ENCODE assay signal across 25 cellular contexts in genomic region chr12:63919758-63920157, GRCh38.
DNase-seq lines count a peak whose midpoint lies in the region; ATAC-seq and TF ChIP-seq lines count a peak whose summit lies in the region.
"Had no signal": no experiment of that assay in that cellular context is flagged by ENCODE, and none has a peak within 500 bp of the region (broad histone marks: within the 10 kb centered on the region; RNA-seq: fewer than 3 reads in every experiment).

No MANE protein-coding gene starts in this region.

- WGBS in thyroid gland, 2 donors = 97 to 98% methylated on average over 2 of the region's 2 CpGs

- H3K4me1 ChIP-seq in HEK293 (ENCODE audit: control insufficient read depth, insufficient read depth, low read length) (peaks cover 29% of the 10 kb centered on the region), thyroid gland (peaks cover 45 to 50% of the 10 kb centered on the region in 2 donors)

- intact Hi-C loops in thyroid gland (cut with DNase I) = no loop called here

- no peak for TF ChIP-seq POLR2A in thyroid gland (IDR thresholded peaks at IDR 0.05)

- H3K4me3 ChIP-seq in HEK293 (ENCODE audit: low read depth, low read length) = no peak overlapping the region
- no peak overlapping the region for H3K4me3 ChIP-seq in thyroid gland (replicated peaks in 1 of 3)
- H3K4me3 ChIP-seq: coronary artery, esophagus squamous epithelium, sigmoid colon, stomach had no signal

- no peak for ATAC-seq in SK-N-SH treated with all-trans-retinoic acid at 6 μM for 48 hours
- ATAC-seq: CD8-positive, alpha-beta T cell; WTC11 had no signal

- DNase-seq in amniotic epithelial cell (ENCODE audit: low read depth) (peak; percentile 37), fibroblast of peridontal ligament (ENCODE audit: extremely low read depth) (peak; percentile 40), thyroid gland (no peak), SHP77 (lab: John Stamatoyannopoulos, UW) (no peak)
- DNase-seq in activated T-cell treated with anti-CD3 and anti-CD28 coated beads, Interleukin-2, amount 50 U/mL, for 1 hour = no peak
- DNase-seq: activated CD4-positive, alpha-beta T cell treated with anti-CD3 and anti-CD28 coated beads, Interleukin-2, amount 50 U/mL, for 4 hours; activated gamma-delta T cell; AML-193; CD8-positive, alpha-beta T cell; esophagus squamous epithelium; GDM1; glutamatergic neuron; NCI-H1092 treated with DMSO at 0.1 percent for 48 hours; NCI-H2029; SHP77 treated with DMSO at 0.1 percent for 48 hours; sigmoid colon; stimulated activated CD4-positive, alpha-beta T cell treated with anti-CD3 and anti-CD28 coated beads, Interleukin-15, amount 100 ng/mL, for 24 hours; stomach; SW 1271; trophoblast cell had no signal

- H3K27me3 ChIP-seq in thyroid gland = no peaks in the 10 kb centered on the region
- H3K27me3 ChIP-seq: esophagus squamous epithelium, sigmoid colon, stomach had no signal

- H3K36me3 ChIP-seq in HEK293 (ENCODE audit: control insufficient read depth in 2 of 2, insufficient read depth in 1 of 2, low read length in 2 of 2) = no peaks in the 10 kb centered on the region
- no peaks in the 10 kb centered on the region for H3K36me3 ChIP-seq in thyroid gland
- H3K36me3 ChIP-seq: esophagus squamous epithelium, sigmoid colon, stomach had no signal

- TF ChIP-seq CTCF in HEK293 (tag by site-specific recombination; IDR thresholded peaks at IDR 0.05) = no peak
- TF ChIP-seq CTCF in thyroid gland (IDR thresholded peaks at IDR 0.05) = no peak

- CTCF ChIA-PET in HEK293 (lab: Yijun Ruan, JAX) = no interaction called here

- H3K9me3 ChIP-seq in HEK293 (ENCODE audit: control insufficient read depth, insufficient read depth, low read depth, low read length) = no peaks in the 10 kb centered on the region
- H3K9me3 ChIP-seq in thyroid gland = no peaks in the 10 kb centered on the region
- H3K9me3 ChIP-seq: esophagus squamous epithelium, sigmoid colon, stomach had no signal

- H3K27ac ChIP-seq in HEK293 (ENCODE audit: extremely low read depth, low read depth, low read length) = no peak overlapping the region
- peak overlapping the region in 2 of 3 donors; percentile 78 to 80 for H3K27ac ChIP-seq in thyroid gland
- H3K27ac ChIP-seq: coronary artery, HL-60, sigmoid colon had no signal

- POLR2A ChIA-PET in HEK293 (lab: Yijun Ruan, JAX) = no interaction called here

TF ChIP-seq in HEK293, 187 proteins besides CTCF, POLR2A, EP300 and RAD21:
- TF ChIP-seq SETDB1 (IDR thresholded peaks at IDR 0.05; ENCODE audit: insufficient read length, low read length) (no peak), SP7 (tag by site-specific recombination; IDR thresholded peaks at IDR 0.05) (no peak), ZNF544 (tag by site-specific recombination; IDR thresholded peaks at IDR 0.05) (no peak), ZNF140 (tag by site-specific recombination; IDR thresholded peaks at IDR 0.05) (peak; percentile 39; the same call in 1 of the 2 replicates), ZNF157 (tag by site-specific recombination; IDR thresholded peaks at IDR 0.05) (peak; percentile 74), ZNF132 (tag by site-specific recombination; IDR thresholded peaks at IDR 0.05; ENCODE audit: borderline replicate concordance) (no peak)
- TF ChIP-seq, protein P1, sequence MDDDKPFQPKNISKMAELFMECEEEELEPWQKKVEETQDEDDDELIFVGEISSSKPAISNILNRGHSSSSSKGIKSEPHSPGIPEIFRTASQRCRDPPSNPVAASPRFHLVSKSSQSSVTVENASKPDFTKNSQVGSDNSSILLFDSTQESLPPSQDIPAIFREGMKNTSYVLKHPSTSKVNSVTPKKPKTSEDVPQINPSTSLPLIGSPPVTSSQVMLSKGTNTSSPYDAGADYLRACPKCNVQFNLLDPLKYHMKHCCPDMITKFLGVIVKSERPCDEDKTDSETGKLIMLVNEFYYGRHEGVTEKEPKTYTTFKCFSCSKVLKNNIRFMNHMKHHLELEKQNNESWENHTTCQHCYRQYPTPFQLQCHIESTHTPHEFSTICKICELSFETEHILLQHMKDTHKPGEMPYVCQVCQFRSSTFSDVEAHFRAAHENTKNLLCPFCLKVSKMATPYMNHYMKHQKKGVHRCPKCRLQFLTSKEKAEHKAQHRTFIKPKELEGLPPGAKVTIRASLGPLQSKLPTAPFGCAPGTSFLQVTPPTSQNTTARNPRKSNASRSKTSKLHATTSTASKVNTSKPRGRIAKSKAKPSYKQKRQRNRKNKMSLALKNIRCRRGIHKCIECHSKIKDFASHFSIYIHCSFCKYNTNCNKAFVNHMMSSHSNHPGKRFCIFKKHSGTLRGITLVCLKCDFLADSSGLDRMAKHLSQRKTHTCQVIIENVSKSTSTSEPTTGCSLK (tag by site-specific recombination; IDR thresholded peaks at IDR 0.05) = no peak

TF ChIP-seq in SK-N-SH treated with all-trans-retinoic acid at 6 μM for 48 hours, 23 proteins besides CTCF, POLR2A, EP300 and RAD21:
- TF ChIP-seq ZC3H10 (CRISPR knock-in tag; IDR thresholded peaks at IDR 0.05) (no peak), ZNF70 (CRISPR knock-in tag; IDR thresholded peaks at IDR 0.05) (no peak), ZFP3 (CRISPR knock-in tag; IDR thresholded peaks at IDR 0.05) (no peak), TCF4 (CRISPR knock-in tag; IDR thresholded peaks at IDR 0.05; ENCODE audit: borderline replicate concordance) (no peak), PATZ1 (CRISPR knock-in tag; IDR thresholded peaks at IDR 0.05; ENCODE audit: borderline replicate concordance) (no peak), ZNF565 (CRISPR knock-in tag; conservative IDR thresholded peaks at IDR 0.05; ENCODE audit: low read depth) (no peak)

Comparison
In these comparisons a context has a peak if more than half of its experiments do, and no peak if none do; other contexts are left out.
1. DNase-seq: peak in amniotic epithelial cell (single experiment) and fibroblast of peridontal ligament (single experiment); none in thyroid gland (0 of 2), SHP77 (0 of 2) and activated T-cell treated with anti-CD3 and anti-CD28 coated beads, Interleukin-2, amount 50 U/mL, for 1 hour (single experiment).